Comparison of ENCODE assay signal across 20 cellular contexts in genomic region chr13:103568314-103568713, GRCh38.
DNase-seq lines count a peak whose midpoint lies in the region; ATAC-seq and TF ChIP-seq lines count a peak whose summit lies in the region.
"Had no signal": no experiment of that assay in that cellular context is flagged by ENCODE, and none has a peak within 500 bp of the region (broad histone marks: within the 10 kb centered on the region; RNA-seq: fewer than 3 reads in every experiment).

No MANE protein-coding gene starts in this region.

- no peaks in the 10 kb centered on the region for H3K79me1 ChIP-seq in neuronal stem cell (ENCODE audit: low read depth, low read length)

- no peak overlapping the region for H4K8ac ChIP-seq in neuronal stem cell (ENCODE audit: low read depth, low read length)

- no peak overlapping the region for H3K4me3 ChIP-seq in neuronal stem cell (ENCODE audit: low read length in 2 of 2)
- H3K4me3 ChIP-seq: K562, SJCRH30 had no signal

- peaks cover 0 to 2% of the 10 kb centered on the region in 2 donors for H3K9me3 ChIP-seq in neuronal stem cell (replicated peaks in 1 of 2; ENCODE audit: control insufficient read depth in 2 of 2, insufficient read depth in 1 of 2, low read depth in 1 of 2, low read length in 2 of 2)
- H3K9me3 ChIP-seq: SJCRH30 had no signal

- DNase-seq in neuronal stem cell (ENCODE audit: low spot score) (no peak), SIG-M5 treated with dmso at 0.1 percent for 504 hours (lab: John Stamatoyannopoulos, UW; ENCODE audit: unreplicated experiment) (no peak), KBM-7 (no peak), foreskin keratinocyte (no peak)
- DNase-seq: H7; NCI-H1105; NCI-H146; NCI-H2029; NCI-H226; NCI-H510A treated with DMSO at 0.1 percent for 48 hours; NCI-H748 treated with DMSO at 0.1 percent for 48 hours; NK-92 treated with Interleukin-12 subunit alpha and Interleukin-12 subunit beta, amount 100 ng/mL, for 24 hours; SJCRH30; T-helper 9 cell had no signal

- peak; percentile 75 for ATAC-seq in GM18868 (IDR thresholded peaks at IDR 0.05; ENCODE audit: unreplicated experiment)
- peak; percentile 52 for ATAC-seq in HG02642 (IDR thresholded peaks at IDR 0.05; ENCODE audit: poor library complexity, unreplicated experiment)
- ATAC-seq in HG03432 (IDR thresholded peaks at IDR 0.05; ENCODE audit: unreplicated experiment): peak; percentile 66
- no peak for ATAC-seq in foreskin keratinocyte
- ATAC-seq: HepG2, K562, Panc1 had no signal

- H2BK15ac ChIP-seq in neuronal stem cell (ENCODE audit: low read length): no peak overlapping the region

- H2AK5ac ChIP-seq in neuronal stem cell (ENCODE audit: low read depth, low read length): no peak overlapping the region

- no peak overlapping the region for H2BK12ac ChIP-seq in neuronal stem cell (ENCODE audit: low read length)

- H4K91ac ChIP-seq in neuronal stem cell (ENCODE audit: low read depth, low read length, poor library complexity): no peak overlapping the region

- no peak overlapping the region for H3K18ac ChIP-seq in neuronal stem cell (ENCODE audit: low read length)

- no peaks in the 10 kb centered on the region for H3K36me3 ChIP-seq in neuronal stem cell (replicated peaks in 1 of 2; ENCODE audit: control insufficient read depth in 2 of 2, insufficient read depth in 2 of 2, low read length in 2 of 2)
- H3K36me3 ChIP-seq: SJCRH30 had no signal

- WGBS in neuronal stem cell (ENCODE audit: extremely low coverage in 2 of 2, insufficient read length in 2 of 2, insufficient replicate concordance in 1 of 2), 2 donors: no CpG with 5 or more reads among the region's 5 CpGs

- no peak overlapping the region for H2BK5ac ChIP-seq in neuronal stem cell (ENCODE audit: low read length)

- no peak overlapping the region for H3K9ac ChIP-seq in neuronal stem cell (ENCODE audit: low read depth, low read length, poor library complexity)

- in situ Hi-C loops in KBM-7 (cut with MboI; ENCODE audit: low pct_unique_long_range_greater_than_20kb, low sequenced_read_pairs): no loop called here

- H3K4ac ChIP-seq in neuronal stem cell (ENCODE audit: low read length): no peak overlapping the region

- no peak overlapping the region for H3K23ac ChIP-seq in neuronal stem cell (ENCODE audit: low read depth, low read length, poor library complexity)

- no peak overlapping the region for H3K27ac ChIP-seq in neuronal stem cell (replicated peaks; ENCODE audit: low read length)
- H3K27ac ChIP-seq in foreskin keratinocyte: no peak overlapping the region
- H3K27ac ChIP-seq: SJCRH30 had no signal

- no peak overlapping the region for H2BK120ac ChIP-seq in neuronal stem cell (ENCODE audit: low read depth, low read length)

- no peak for TF ChIP-seq CTCF in foreskin keratinocyte (conservative IDR thresholded peaks at IDR 0.05)

- H3K14ac ChIP-seq in neuronal stem cell (ENCODE audit: low read length): no peak overlapping the region

- H2AFZ ChIP-seq in neuronal stem cell (ENCODE audit: low read length): peak overlapping the region; percentile 17

- no peaks in the 10 kb centered on the region for H3K4me1 ChIP-seq in neuronal stem cell (ENCODE audit: control insufficient read depth in 2 of 2, insufficient read depth in 1 of 2, low read depth in 1 of 2, low read length in 2 of 2)
- no peaks in the 10 kb centered on the region for H3K4me1 ChIP-seq in foreskin keratinocyte
- H3K4me1 ChIP-seq: SJCRH30 had no signal

- H3K27me3 ChIP-seq in neuronal stem cell (ENCODE audit: control insufficient read depth in 3 of 3, insufficient read depth in 3 of 3, low read depth in 1 of 3, low read length in 3 of 3): no peaks in the 10 kb centered on the region
- no peaks in the 10 kb centered on the region for H3K27me3 ChIP-seq in foreskin keratinocyte
- H3K27me3 ChIP-seq: SJCRH30 had no signal

- H3K4me2 ChIP-seq in neuronal stem cell (ENCODE audit: insufficient read depth, low read length, poor library complexity, severe bottlenecking): no peak overlapping the region
